Comparison of ENCODE assay signal across 6 cellular contexts in genomic region chr15:47993051-47993450, GRCh38.
"Had no signal": no experiment of that assay in that cellular context is flagged by ENCODE, and none has a peak within 500 bp of the region (broad histone marks: within the 10 kb centered on the region; RNA-seq: fewer than 3 reads in every experiment).

No MANE protein-coding gene starts in this region.

- H3K4me3 ChIP-seq: GM23248, HAP-1 had no signal

- DNase-seq: GM23248, GOT3, H7, HFFc6 had no signal

- H3K36me3 ChIP-seq: HAP-1 had no signal

- H3K27ac ChIP-seq: GM23248, HL-60 had no signal

- H3K9ac ChIP-seq: GM23248 had no signal

- H3K9me3 ChIP-seq: HAP-1 had no signal

- H2AFZ ChIP-seq: GM23248 had no signal

- H3K4me1 ChIP-seq: HAP-1 had no signal
